8 cellular contexts compared by ENCODE assay signal in the genomic region with DNA sequence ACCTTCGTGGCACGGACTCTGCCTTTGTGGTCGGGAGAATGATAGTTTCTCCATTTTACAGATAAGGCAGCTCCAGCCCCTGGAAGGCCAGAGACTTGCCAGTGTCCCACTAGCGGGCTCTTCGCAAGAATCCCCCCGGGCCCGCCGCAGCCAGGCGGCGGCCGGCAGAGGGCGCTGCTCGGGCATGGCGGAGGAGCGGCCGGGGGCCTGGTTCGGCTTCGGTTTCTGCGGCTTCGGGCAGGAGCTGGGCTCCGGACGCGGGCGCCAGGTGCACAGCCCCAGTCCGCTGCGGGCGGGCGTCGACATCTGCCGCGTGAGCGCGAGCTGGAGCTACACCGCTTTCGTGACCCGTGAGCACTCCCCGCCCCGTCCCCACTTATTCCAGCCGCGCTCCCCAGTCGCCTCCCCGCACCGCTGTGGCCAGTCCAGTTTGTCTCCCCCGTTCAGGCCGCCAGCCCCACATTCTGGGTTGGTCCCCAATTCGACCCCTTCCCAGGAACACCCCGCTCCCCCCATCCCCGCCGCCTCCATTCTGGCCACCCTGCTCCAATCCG. TPM values are rescaled to one million over a fixed set of nuclear protein-coding genes. Genes with fewer than 3 reads are reported as not detected.
A peak's percentile ranks its signal among the peaks of the same experiment; 100 is the strongest.
DNase-seq lines count a peak whose midpoint lies in the region.

No MANE protein-coding gene starts in this region.

- H2AK5ac ChIP-seq in mesenchymal stem cell (ENCODE audit: low read length, severe bottlenecking): no peak overlapping the region

- no peaks in the 10 kb centered on the region for H3K9me3 ChIP-seq in endocrine pancreas (ENCODE audit: control insufficient read depth, low read length)
- H3K9me3 ChIP-seq in mesenchymal stem cell (ENCODE audit: control insufficient read depth, low read length): no peaks in the 10 kb centered on the region

- peak overlapping the region; percentile 73 for H2AFZ ChIP-seq in mesenchymal stem cell (ENCODE audit: low read depth, low read length)

- H2BK15ac ChIP-seq in mesenchymal stem cell (ENCODE audit: low read depth, poor library complexity, severe bottlenecking): peak overlapping the region; percentile 61

- H2BK5ac ChIP-seq in mesenchymal stem cell (ENCODE audit: low read depth, low read length, poor library complexity, severe bottlenecking): no peak overlapping the region

- no peak overlapping the region for H2BK120ac ChIP-seq in mesenchymal stem cell (ENCODE audit: low read depth, low read length)

- no peak overlapping the region for H4K91ac ChIP-seq in mesenchymal stem cell (ENCODE audit: low read length)

- H3K27me3 ChIP-seq in endocrine pancreas (ENCODE audit: control insufficient read depth, insufficient read depth, low read length): no peaks in the 10 kb centered on the region
- no peaks in the 10 kb centered on the region for H3K27me3 ChIP-seq in mesenchymal stem cell (ENCODE audit: control insufficient read depth in 1 of 2, insufficient read depth in 1 of 2, low read length in 2 of 2)

- H3K9ac ChIP-seq in endocrine pancreas (ENCODE audit: control insufficient read depth, insufficient read depth, low read length): peak overlapping the region; percentile 61
- peak overlapping the region; percentile 78 for H3K9ac ChIP-seq in mesenchymal stem cell (ENCODE audit: low read length)

- H3K36me3 ChIP-seq in endocrine pancreas (ENCODE audit: control insufficient read depth, insufficient read depth, low read length) (no peaks in the 10 kb centered on the region), mesenchymal stem cell (ENCODE audit: control insufficient read depth in 1 of 2, insufficient read depth in 2 of 2, low read depth in 1 of 2, low read length in 2 of 2) (peaks cover 37 to 55% of the 10 kb centered on the region in 2 experiments)

- under 1% methylated on average over 36 of the region's 50 CpGs for WGBS in mesenchymal stem cell

- H3K4me3 ChIP-seq in endocrine pancreas (ENCODE audit: control insufficient read depth, insufficient read depth, low read length) (no peak overlapping the region), mesenchymal stem cell (ENCODE audit: insufficient read depth in 1 of 2, low read depth in 1 of 2, low read length in 2 of 2) (peak overlapping the region; percentile 67 to 86)

- peaks cover 17% of the 10 kb centered on the region for H3K79me1 ChIP-seq in mesenchymal stem cell (replicated peaks; ENCODE audit: low read length, poor library complexity, severe bottlenecking)

- peak overlapping the region in 1 of 2 experiments; percentile 24 for H2BK12ac ChIP-seq in mesenchymal stem cell (ENCODE audit: low read length in 2 of 2)

- H3K18ac ChIP-seq in mesenchymal stem cell (ENCODE audit: low read depth in 1 of 2, low read length in 2 of 2): peak overlapping the region; percentile 57 to 68

- H3K4ac ChIP-seq in mesenchymal stem cell (ENCODE audit: low read depth in 1 of 2, low read length in 2 of 2): no peak overlapping the region

- no peak overlapping the region for H3K27ac ChIP-seq in mesenchymal stem cell (ENCODE audit: low read length, poor library complexity, severe bottlenecking)

- H4K8ac ChIP-seq in mesenchymal stem cell (ENCODE audit: low read length): peak overlapping the region; percentile 88

- H3K23ac ChIP-seq in mesenchymal stem cell (ENCODE audit: low read length in 2 of 2): no peak overlapping the region

- H3K4me1 ChIP-seq in endocrine pancreas (ENCODE audit: control insufficient read depth, insufficient read depth, low read length) (no peaks in the 10 kb centered on the region), mesenchymal stem cell (ENCODE audit: control insufficient read depth, insufficient read depth, low read depth, low read length) (peaks cover 21% of the 10 kb centered on the region)

- H3K4me2 ChIP-seq in mesenchymal stem cell (ENCODE audit: low read length, poor library complexity, severe bottlenecking): peak overlapping the region; percentile 91

- H3K14ac ChIP-seq in mesenchymal stem cell (ENCODE audit: low read length in 2 of 2): no peak overlapping the region

- DNase-seq in NCI-H2029 (lab: John Stamatoyannopoulos, UW): peak; percentile 24
- DNase-seq in NCI-H2029 treated with DMSO at 0.1 percent for 48 hours (lab: John Stamatoyannopoulos, UW): no peak
- DNase-seq in NCI-H524 treated with DMSO at 0.1 percent for 48 hours (lab: John Stamatoyannopoulos, UW): peak; percentile 13
- DNase-seq in activated CD8-positive, alpha-beta memory T cell treated with anti-CD3 and anti-CD28 coated beads, Interleukin-2, amount 50 U/mL, for 4 hours: peak; percentile 71
- DNase-seq in mesenchymal stem cell: peak; percentile 79
- DNase-seq in stimulated activated CD8-positive, alpha-beta memory T cell treated with anti-CD3 and anti-CD28 coated beads, Interleukin-12 subunit alpha, Interleukin-12 subunit beta, amount 100 ng/mL, for 4 hours (ENCODE audit: low read depth): peak; percentile 43
- no peak for DNase-seq in OCI-M2 (lab: John Stamatoyannopoulos, UW; ENCODE audit: unreplicated experiment)

RNA-seq across cellular contexts. Expression of a gene that starts 1.9 kb away (rescaled TPM):
- polyA plus RNA-seq in mesenchymal stem cell (2013, experiment 1 of 2): 5.6 TPM
- 5.7 TPM for polyA plus RNA-seq in mesenchymal stem cell (2013, experiment 2 of 2)

RNA-seq across cellular contexts. Expression of a gene that starts 21.5 kb away (rescaled TPM):
- 30.4 TPM for polyA plus RNA-seq in mesenchymal stem cell (2013, experiment 1 of 2)
- polyA plus RNA-seq in mesenchymal stem cell (2013, experiment 2 of 2): 28.6 TPM

RNA-seq across cellular contexts. Expression of a gene that starts 24.3 kb away (rescaled TPM):
- polyA plus RNA-seq in mesenchymal stem cell (2013, experiment 1 of 2): 7.3 TPM
- polyA plus RNA-seq in mesenchymal stem cell (2013, experiment 2 of 2): 7.2 TPM

RNA-seq across cellular contexts. Expression of a gene that starts 37.7 kb away (rescaled TPM):
- polyA plus RNA-seq in mesenchymal stem cell (2013, experiment 1 of 2): 24.0 TPM
- 24.6 TPM for polyA plus RNA-seq in mesenchymal stem cell (2013, experiment 2 of 2)

RNA-seq across cellular contexts. Expression of a gene that starts 53.5 kb away (rescaled TPM):
- polyA plus RNA-seq in mesenchymal stem cell (2013, experiment 1 of 2): 23.9 TPM
- polyA plus RNA-seq in mesenchymal stem cell (2013, experiment 2 of 2): 23.2 TPM

Comparison
In these comparisons a context has a peak if more than half of its experiments do, and no peak if none do; other contexts are left out.
1. DNase-seq: peak in NCI-H2029 (single experiment), NCI-H524 treated with DMSO at 0.1 percent for 48 hours (single experiment), activated CD8-positive, alpha-beta memory T cell treated with anti-CD3 and anti-CD28 coated beads, Interleukin-2, amount 50 U/mL, for 4 hours (single experiment), mesenchymal stem cell (single experiment) and stimulated activated CD8-positive, alpha-beta memory T cell treated with anti-CD3 and anti-CD28 coated beads, Interleukin-12 subunit alpha, Interleukin-12 subunit beta, amount 100 ng/mL, for 4 hours (single experiment); none in NCI-H2029 treated with DMSO at 0.1 percent for 48 hours (single experiment) and OCI-M2 (single experiment).